In genomic region chr12:24905431-24905830, GRCh38 we compare ENCODE assay signal across 13 cellular contexts. TPM values are rescaled to one million over a fixed set of nuclear protein-coding genes. Genes with fewer than 3 reads are reported as not detected.
A peak's percentile ranks its signal among the peaks of the same experiment; 100 is the strongest.
DNase-seq lines count a peak whose midpoint lies in the region; ATAC-seq and TF ChIP-seq lines count a peak whose summit lies in the region.
"Had no signal": no experiment of that assay in that cellular context is flagged by ENCODE, and none has a peak within 500 bp of the region (broad histone marks: within the 10 kb centered on the region; RNA-seq: fewer than 3 reads in every experiment).

No MANE protein-coding gene starts in this region.

- ATAC-seq in stimulated activated naive B cell treated with anti-CD40 and anti-IgM and Interleukin-4, amounts not matched to agents 10 μg/mL and 1 μg/mL and 100 μg/mL, for 72 hours (replicated peaks), result peak; percentile 38 to 49
- no peak for ATAC-seq in naive thymus-derived CD8-positive, alpha-beta T cell

- POLR2A ChIA-PET in naive thymus-derived CD8-positive, alpha-beta T cell (lab: Charles Lee), result no interaction called here

- peaks cover 13 to 22% of the 10 kb centered on the region in 2 donors for H3K4me1 Mint-ChIP-seq in stimulated activated naive B cell treated with anti-CD40 and anti-IgM and Interleukin-4, amounts not matched to agents 10 μg/mL and 1 μg/mL and 100 μg/mL, for 72 hours
- peaks cover 3 to 18% (median 17%) of the 10 kb centered on the region in 4 donors for H3K4me1 Mint-ChIP-seq in naive thymus-derived CD8-positive, alpha-beta T cell

- no peak overlapping the region for H3K4me3 Mint-ChIP-seq in stimulated activated naive B cell treated with anti-CD40 and anti-IgM and Interleukin-4, amounts not matched to agents 10 μg/mL and 1 μg/mL and 100 μg/mL, for 72 hours
- no peak overlapping the region for H3K4me3 Mint-ChIP-seq in naive thymus-derived CD8-positive, alpha-beta T cell

- H3K27ac Mint-ChIP-seq in stimulated activated naive B cell treated with anti-CD40 and anti-IgM and Interleukin-4, amounts not matched to agents 10 μg/mL and 1 μg/mL and 100 μg/mL, for 72 hours, result no peak overlapping the region
- no peak overlapping the region for H3K27ac Mint-ChIP-seq in naive thymus-derived CD8-positive, alpha-beta T cell

- in situ Hi-C loops in GM13976 (cut with MboI; ENCODE audit: low sequenced_read_pairs, unreplicated experiment), result no loop called here

- no peaks in the 10 kb centered on the region for H3K9me3 Mint-ChIP-seq in stimulated activated naive B cell treated with anti-CD40 and anti-IgM and Interleukin-4, amounts not matched to agents 10 μg/mL and 1 μg/mL and 100 μg/mL, for 72 hours
- no peaks in the 10 kb centered on the region for H3K9me3 Mint-ChIP-seq in naive thymus-derived CD8-positive, alpha-beta T cell

- DNase-seq in HCEC 1CT (peak; percentile 37), amniotic epithelial cell (ENCODE audit: low read depth) (peak; percentile 65), iris pigment epithelial cell (ENCODE audit: low read depth) (peak; percentile 29), COLO668 (lab: John Stamatoyannopoulos, UW; ENCODE audit: unreplicated experiment) (no peak), GM13976 (ENCODE audit: low spot score) (no peak)
- no peak for DNase-seq in stimulated activated naive B cell treated with anti-CD40 and anti-IgM and Interleukin-4, amounts not matched to agents 10 μg/mL and 1 μg/mL and 100 μg/mL, for 72 hours
- DNase-seq in naive thymus-derived CD8-positive, alpha-beta T cell, result no peak
- DNase-seq: H7; NCI-H1048; NCI-H2107; NCI-H345; NCI-H69; NK-92 treated with Interleukin-12 subunit alpha and Interleukin-12 subunit beta, amount 100 ng/mL, for 24 hours had no signal

- peaks cover 17 to 20% of the 10 kb centered on the region in 2 donors for H3K27me3 Mint-ChIP-seq in stimulated activated naive B cell treated with anti-CD40 and anti-IgM and Interleukin-4, amounts not matched to agents 10 μg/mL and 1 μg/mL and 100 μg/mL, for 72 hours
- peaks cover 0 to 22% (median 16%) of the 10 kb centered on the region in 5 donors for H3K27me3 Mint-ChIP-seq in naive thymus-derived CD8-positive, alpha-beta T cell

- peaks cover 2 to 5% of the 10 kb centered on the region in 2 donors for H3K36me3 Mint-ChIP-seq in stimulated activated naive B cell treated with anti-CD40 and anti-IgM and Interleukin-4, amounts not matched to agents 10 μg/mL and 1 μg/mL and 100 μg/mL, for 72 hours
- no peaks in the 10 kb centered on the region for H3K36me3 Mint-ChIP-seq in naive thymus-derived CD8-positive, alpha-beta T cell

- TF ChIP-seq CTCF in GM13976 (IDR thresholded peaks at IDR 0.05; ENCODE audit: borderline replicate concordance, control extremely low read depth, extremely low read depth, insufficient read depth, missing control alignments), result no peak

RNA-seq across cellular contexts. Expression of gene BCAT1, which starts 43.5 kb away (rescaled TPM):
- 1 to 10 TPM in 1 of 2 experiments, under 1 TPM in 1; 0.36 to 2.2 TPM for total RNA-seq in naive thymus-derived CD8-positive, alpha-beta T cell
- polyA plus RNA-seq in naive thymus-derived CD8-positive, alpha-beta T cell, result not detected

Comparison
In these comparisons a context has a peak if more than half of its experiments do, and no peak if none do; other contexts are left out.
1. DNase-seq: peak in HCEC 1CT (single experiment), amniotic epithelial cell (single experiment) and iris pigment epithelial cell (single experiment); none in stimulated activated naive B cell treated with anti-CD40 and anti-IgM and Interleukin-4, amounts not matched to agents 10 μg/mL and 1 μg/mL and 100 μg/mL, for 72 hours (single experiment), COLO668 (single experiment), naive thymus-derived CD8-positive, alpha-beta T cell (0 of 10) and GM13976 (single experiment).
2. ATAC-seq: peak in stimulated activated naive B cell treated with anti-CD40 and anti-IgM and Interleukin-4, amounts not matched to agents 10 μg/mL and 1 μg/mL and 100 μg/mL, for 72 hours (2 of 2); none in naive thymus-derived CD8-positive, alpha-beta T cell (0 of 2).